1 cellular context compared by ENCODE assay signal in genomic region chr3:8755564-8756237, GRCh38.
TF ChIP-seq lines count a peak whose summit lies in the region.

No MANE protein-coding gene starts in this region.

TF ChIP-seq in SK-N-SH treated with all-trans-retinoic acid at 6 μM for 48 hours, 23 proteins besides CTCF, POLR2A, EP300 and RAD21 (continued from another document):
- TF ChIP-seq CSRNP3 (CRISPR knock-in tag; IDR thresholded peaks at IDR 0.05) = no peak
- TF ChIP-seq CREB5 (CRISPR knock-in tag; IDR thresholded peaks at IDR 0.05; ENCODE audit: low read depth) = no peak
- no peak for TF ChIP-seq ISL1 (CRISPR knock-in tag; IDR thresholded peaks at IDR 0.05)
- TF ChIP-seq CSDC2 (CRISPR knock-in tag; IDR thresholded peaks at IDR 0.05) = no peak
